8 cellular contexts compared by ENCODE assay signal in the genomic region with DNA sequence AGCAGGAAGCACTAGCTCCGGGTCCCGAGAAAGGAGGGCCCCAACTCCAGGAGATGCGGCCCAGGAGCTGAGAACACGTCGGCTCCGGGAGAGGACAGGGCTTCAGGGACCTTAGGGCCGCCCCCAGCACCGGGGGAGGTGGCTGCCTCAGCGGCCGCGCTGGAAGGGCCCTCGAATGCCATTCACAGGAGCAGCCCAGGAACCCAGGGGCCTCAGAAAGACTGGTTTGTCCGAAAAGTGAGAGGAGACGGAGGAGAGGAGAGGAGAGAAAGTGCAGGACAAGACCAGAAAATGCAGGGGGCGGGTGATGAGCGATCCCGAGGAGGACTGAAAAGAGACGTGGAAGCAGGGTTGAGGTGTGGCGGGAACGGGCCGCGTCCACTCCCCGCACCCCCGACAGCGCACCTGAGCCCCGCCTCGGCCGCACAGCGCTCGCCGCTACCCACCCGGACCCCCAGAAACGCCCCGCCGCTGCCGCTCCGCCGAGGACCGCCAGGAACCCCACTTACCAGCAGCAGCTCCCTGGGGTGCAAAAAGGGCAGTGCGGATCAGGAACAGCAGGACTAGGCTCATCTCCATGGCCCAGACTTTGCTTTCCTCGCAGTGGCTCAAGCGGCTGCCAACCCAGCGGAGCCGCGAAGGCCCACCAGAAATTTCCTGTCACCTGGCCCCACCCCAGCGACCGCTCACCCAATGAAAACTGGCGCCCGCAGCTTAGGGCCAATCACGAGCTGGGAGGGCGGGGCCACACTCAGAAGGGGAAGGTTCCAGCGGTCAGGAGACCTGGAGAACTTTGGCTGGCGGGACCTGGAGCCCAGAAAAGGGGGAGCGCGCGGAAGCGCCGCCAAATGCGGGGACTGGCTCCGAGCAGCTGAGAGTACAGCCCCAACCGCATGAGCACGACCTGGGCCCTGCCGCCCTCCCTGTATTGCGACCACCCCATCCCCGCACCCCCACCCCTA. TPM values are rescaled to one million over a fixed set of nuclear protein-coding genes. Genes with fewer than 3 reads are reported as not detected.
DNase-seq lines count a peak whose midpoint lies in the region; ATAC-seq, FAIRE-seq and TF ChIP-seq lines count a peak whose summit lies in the region.

No MANE protein-coding gene starts in this region.

- peak overlapping the region; percentile 100 for H3K4me2 ChIP-seq in A549
- H3K4me2 ChIP-seq in mesendoderm (ENCODE audit: low read length) = peak overlapping the region; percentile 97

- H3K18ac ChIP-seq in mesendoderm (ENCODE audit: low read length) = no peak overlapping the region

- H3K79me1 ChIP-seq in mesendoderm (ENCODE audit: low read length) = no peaks in the 10 kb centered on the region

- H3K56ac ChIP-seq in mesendoderm (ENCODE audit: low read length) = peak overlapping the region; percentile 88

- WGBS in A549 (ENCODE audit: missing lambda C conversion rate) = 3% methylated on average over 9 of the region's 65 CpGs
- no CpG with 5 or more reads among the region's 65 CpGs for WGBS in mesendoderm (ENCODE audit: extremely low coverage, insufficient coverage, low lambda C conversion rate)

- H3K27ac ChIP-seq in A549 = peak overlapping the region; percentile 55 to 75; a peak in 5 of 6 replicates
- no peak overlapping the region for H3K27ac ChIP-seq in mesendoderm (ENCODE audit: low read depth, low read length)

- no peak overlapping the region for H4K5ac ChIP-seq in mesendoderm (ENCODE audit: low read length)

- peak overlapping the region; percentile 70 for H3K9ac ChIP-seq in mesendoderm (ENCODE audit: low read length)

- no peak overlapping the region for H3K4ac ChIP-seq in mesendoderm (ENCODE audit: low read depth, low read length)

- no peak overlapping the region for H2BK5ac ChIP-seq in mesendoderm (ENCODE audit: low read length)

- H2AK5ac ChIP-seq in mesendoderm (ENCODE audit: low read length) = no peak overlapping the region

- peak; percentile 49 for TF ChIP-seq POLR2A in A549 (IDR thresholded peaks at IDR 0.05; ENCODE audit: low read length)

- no peaks in the 10 kb centered on the region for H3K79me2 ChIP-seq in mesendoderm (ENCODE audit: control insufficient read depth, insufficient read depth, low read length)

- peaks cover 6% of the 10 kb centered on the region for H3K27me3 ChIP-seq in mesendoderm (ENCODE audit: insufficient read depth, low read length, poor library complexity)

- no peaks in the 10 kb centered on the region for H3K27me3 Mint-ChIP-seq in effector memory CD8-positive, alpha-beta T cell

- no peaks in the 10 kb centered on the region for H3K36me3 ChIP-seq in mesendoderm (ENCODE audit: control insufficient read depth, insufficient read depth, low read length)

- no peak overlapping the region for H4K8ac ChIP-seq in mesendoderm (ENCODE audit: low read depth, low read length)

- DNase-seq in A549 (ENCODE audit: low read depth in 1 of 2, low spot score in 1 of 2) (peak; percentile 73 to 94), NCI-H69 (lab: John Stamatoyannopoulos, UW) (peak; percentile 67), mesendoderm (peak; percentile 93)
- DNase-seq in activated CD8-positive, alpha-beta memory T cell treated with anti-CD3 and anti-CD28 coated beads for 24 hours = peak; percentile 92
- DNase-seq in effector memory CD8-positive, alpha-beta T cell = peak; percentile 78 to 82 (median 79)
- peak; percentile 73 for DNase-seq in stimulated activated CD8-positive, alpha-beta memory T cell treated with anti-CD3 and anti-CD28 coated beads, Interleukin-12 subunit alpha, Interleukin-12 subunit beta, amount 100 ng/mL, for 24 hours (ENCODE audit: extremely low read depth)

- H3K4me3 ChIP-seq in A549 = peak overlapping the region; percentile 79
- peak overlapping the region; percentile 65 for H3K4me3 ChIP-seq in mesendoderm (ENCODE audit: low read length)

- H3K4me1 Mint-ChIP-seq in effector memory CD8-positive, alpha-beta T cell (ENCODE audit: low read depth in 2 of 2) = peaks cover 47 to 61% of the 10 kb centered on the region in 2 donors

- no peak overlapping the region for H2BK120ac ChIP-seq in mesendoderm (ENCODE audit: low read depth, low read length)

- H2BK15ac ChIP-seq in mesendoderm (replicated peaks; ENCODE audit: low read depth) = no peak overlapping the region

- H3K36me3 Mint-ChIP-seq in effector memory CD8-positive, alpha-beta T cell (ENCODE audit: insufficient read depth) = peaks cover 23% of the 10 kb centered on the region

- no peaks in the 10 kb centered on the region for H3K4me1 ChIP-seq in A549
- H3K4me1 ChIP-seq in mesendoderm (ENCODE audit: control insufficient read depth, low read depth, low read length) = peaks cover 2% of the 10 kb centered on the region

- no peaks in the 10 kb centered on the region for H3K9me3 ChIP-seq in A549

- H3K9me3 Mint-ChIP-seq in effector memory CD8-positive, alpha-beta T cell = no peaks in the 10 kb centered on the region

- no peak for TF ChIP-seq EP300 in A549 (IDR thresholded peaks at IDR 0.05)

- no peak for TF ChIP-seq RAD21 in A549 (conservative IDR thresholded peaks at IDR 0.05 in 1 of 2, IDR thresholded peaks at IDR 0.05 in 1 of 2)

- no peak overlapping the region for H3K23ac ChIP-seq in mesendoderm (ENCODE audit: low read length)

- TF ChIP-seq CTCF in A549 (IDR thresholded peaks at IDR 0.05) = no peak

- H3K4me3 Mint-ChIP-seq in effector memory CD8-positive, alpha-beta T cell = peak overlapping the region; percentile 96 to 100

- ATAC-seq in A549 = peak; percentile 71 to 90
- peak; percentile 53 for ATAC-seq in GM18517 (IDR thresholded peaks at IDR 0.05; ENCODE audit: unreplicated experiment)
- ATAC-seq in HG03025 (IDR thresholded peaks at IDR 0.05; ENCODE audit: low FRiP score, unreplicated experiment) = peak; percentile 47
- peak; percentile 75 for ATAC-seq in effector memory CD8-positive, alpha-beta T cell (replicated peaks)

- CTCF ChIA-PET in A549 (lab: Yijun Ruan, JAX) = interaction anchor here (0.6 to 3.5 kb wide), 8 partner anchors 10 to 793 kb away, joined by 3 to 22 read pairs (median 4); no protein-coding TSS in a partner anchor

- POLR2A ChIA-PET in A549 (lab: Yijun Ruan, JAX) = no interaction called here

- FAIRE-seq in A549 (lab: Jason Lieb, UNC) = no peak

- H3K27ac Mint-ChIP-seq in effector memory CD8-positive, alpha-beta T cell = peak overlapping the region; percentile 93 to 97

TF ChIP-seq in A549, 52 proteins besides CTCF, POLR2A, EP300 and RAD21:
- TF ChIP-seq RFX5 (IDR thresholded peaks at IDR 0.05) (peak; percentile 42; the same call in 1 of the 2 replicates), E2F6 (IDR thresholded peaks at IDR 0.05; ENCODE audit: borderline replicate concordance, low read depth) (peak; percentile 54; the same call in 1 of the 2 replicates), JUN (IDR thresholded peaks at IDR 0.05) (no peak)
- TF ChIP-seq, protein P1, sequence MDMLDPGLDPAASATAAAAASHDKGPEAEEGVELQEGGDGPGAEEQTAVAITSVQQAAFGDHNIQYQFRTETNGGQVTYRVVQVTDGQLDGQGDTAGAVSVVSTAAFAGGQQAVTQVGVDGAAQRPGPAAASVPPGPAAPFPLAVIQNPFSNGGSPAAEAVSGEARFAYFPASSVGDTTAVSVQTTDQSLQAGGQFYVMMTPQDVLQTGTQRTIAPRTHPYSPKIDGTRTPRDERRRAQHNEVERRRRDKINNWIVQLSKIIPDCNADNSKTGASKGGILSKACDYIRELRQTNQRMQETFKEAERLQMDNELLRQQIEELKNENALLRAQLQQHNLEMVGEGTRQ (IDR thresholded peaks at IDR 0.05) = 0 out of 2 replicates have a peak, but pooled peaks have one; percentile 7
- TF ChIP-seq, protein P2, sequence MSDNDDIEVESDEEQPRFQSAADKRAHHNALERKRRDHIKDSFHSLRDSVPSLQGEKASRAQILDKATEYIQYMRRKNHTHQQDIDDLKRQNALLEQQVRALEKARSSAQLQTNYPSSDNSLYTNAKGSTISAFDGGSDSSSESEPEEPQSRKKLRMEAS (IDR thresholded peaks at IDR 0.05) = peak; percentile 62

RNA-seq across cellular contexts. Expression of gene HLA-F, which starts 25.4 kb away (rescaled TPM):
- 2.7 and 3.5 TPM in 2 replicates for polyA plus RNA-seq in A549 (2011; rRNA removed)
- polyA plus RNA-seq in A549 (2012; cell fraction: cytosol; rRNA removed) = 3.6 and 4.4 TPM in 2 replicates
- 10.4 and 10.9 TPM in 2 replicates for polyA plus RNA-seq in A549 (2012; cell fraction: nucleus; rRNA removed)
- 3.1 to 4.5 TPM (median 3.3 TPM) in 3 replicates for polyA plus RNA-seq in A549 (2017; fragmentation: RNase III; extraction: RNeasy Plus Mini Kit Qiagen cat#74134 plus additional on column Dnase treatment)
- polyA minus RNA-seq in A549 (2011; rRNA and poly(A)+ RNA removed) = 4.0 and 4.3 TPM in 2 replicates
- polyA plus RNA-seq in mesendoderm (2013, experiment 1 of 2) = 2.0 TPM
- 1.8 TPM for polyA plus RNA-seq in mesendoderm (2013, experiment 2 of 2)
